In genomic region chr16:2816751-2817495, GRCh38 we compare ENCODE assay signal across 11 cellular contexts. TPM values are rescaled to one million over a fixed set of nuclear protein-coding genes. Genes with fewer than 3 reads are reported as not detected.
DNase-seq lines count a peak whose midpoint lies in the region; ATAC-seq and TF ChIP-seq lines count a peak whose summit lies in the region.
"Had no signal": no experiment of that assay in that cellular context is flagged by ENCODE, and none has a peak within 500 bp of the region (broad histone marks: within the 10 kb centered on the region; RNA-seq: fewer than 3 reads in every experiment).

PRSS21 (plus strand) TSS chr16:2817237; CDS start chr16:2817269, 32 bp downstream.

- H3K4me1 ChIP-seq in BLaER1 (peaks cover 39% of the 10 kb centered on the region), mucosa of descending colon (ENCODE audit: low read depth) (no peaks in the 10 kb centered on the region), gastroesophageal sphincter (no peaks in the 10 kb centered on the region), gastrocnemius medialis (peaks cover 0 to 5% of the 10 kb centered on the region in 2 donors)

- no peak within 1 kb of the TSS for H3K27ac Mint-ChIP-seq in activated naive CD4-positive, alpha-beta T cell treated with anti-CD3 and anti-CD28 coated beads, Interleukin-2, amount 10 ng/mL, durations not matched to agents 7 days and 5 days

- H3K4me3 ChIP-seq in BLaER1 (peak within 1 kb of the TSS; percentile 61), NB4 (ENCODE audit: low read depth, low read length) (peak within 1 kb of the TSS; percentile 69), mucosa of descending colon (no peak within 1 kb of the TSS), gastroesophageal sphincter (no peak within 1 kb of the TSS), gastrocnemius medialis (no peak within 1 kb of the TSS)

- H3K4me2 ChIP-seq in BLaER1 = peak within 1 kb of the TSS; percentile 71

- H3K9ac ChIP-seq in BLaER1 = peak within 1 kb of the TSS; percentile 67; the same call in 1 of the 2 replicates

- 0 out of 2 replicates have a peak, but pooled peaks cover 7% of the 10 kb centered on the region for H4K20me1 ChIP-seq in BLaER1

- CTCF ChIA-PET in activated naive CD4-positive, alpha-beta T cell treated with anti-CD3 and anti-CD28 coated beads, Interleukin-2, amount 10 ng/mL, durations not matched to agents 7 days and 5 days (lab: Charles Lee) = interaction anchor here (1.0 kb wide), 1 partner anchor 51 kb away, joined by 3 read pairs; no protein-coding TSS in a partner anchor

- H3K27me3 ChIP-seq in BLaER1 (no peaks in the 10 kb centered on the region), gastroesophageal sphincter (peaks cover 91% of the 10 kb centered on the region), gastrocnemius medialis (peaks cover 0 to 8% (median 3%) of the 10 kb centered on the region in 3 donors)

- H3K9me3 ChIP-seq in BLaER1 (no peaks in the 10 kb centered on the region), mucosa of descending colon (no peaks in the 10 kb centered on the region), gastroesophageal sphincter (no peaks in the 10 kb centered on the region), gastrocnemius medialis (no peaks in the 10 kb centered on the region)

- H3K27ac ChIP-seq in BLaER1 = peak within 1 kb of the TSS; percentile 74
- no peak within 1 kb of the TSS for H3K27ac ChIP-seq in gastroesophageal sphincter
- no peak within 1 kb of the TSS for H3K27ac ChIP-seq in gastrocnemius medialis
- H3K27ac ChIP-seq: HL-60 had no signal

- H3K27me3 Mint-ChIP-seq in activated naive CD4-positive, alpha-beta T cell treated with anti-CD3 and anti-CD28 coated beads, Interleukin-2, amount 10 ng/mL, durations not matched to agents 7 days and 5 days = peaks cover 7% of the 10 kb centered on the region

- 78 to 100% methylated on average over 3 of the region's 46 CpGs for WGBS in gastroesophageal sphincter (ENCODE audit: low coverage in 1 of 2), 2 donors

- no peak for TF ChIP-seq POLR2A in NB4 (IDR thresholded peaks at IDR 0.05; ENCODE audit: extremely low read depth, insufficient read length)
- TF ChIP-seq POLR2A in gastroesophageal sphincter (IDR thresholded peaks at IDR 0.05) = no peak
- TF ChIP-seq POLR2A in gastrocnemius medialis (IDR thresholded peaks at IDR 0.05) = no peak

- ATAC-seq in mucosa of descending colon = peak; percentile 47
- ATAC-seq in HG02610 (IDR thresholded peaks at IDR 0.05; ENCODE audit: unreplicated experiment) = no peak
- ATAC-seq in GM21515 (IDR thresholded peaks at IDR 0.05; ENCODE audit: unreplicated experiment) = no peak
- ATAC-seq in gastroesophageal sphincter = no peak
- ATAC-seq in gastrocnemius medialis = no peak

- no peaks in the 10 kb centered on the region for H3K4me1 Mint-ChIP-seq in activated naive CD4-positive, alpha-beta T cell treated with anti-CD3 and anti-CD28 coated beads, Interleukin-2, amount 10 ng/mL, durations not matched to agents 7 days and 5 days

- in situ Hi-C loops in gastrocnemius medialis (cut with MboI; ENCODE audit: low sequenced_read_pairs in 4 of 4) = no loop called here

- TF ChIP-seq CTCF in NB4 (IDR thresholded peaks at IDR 0.05; ENCODE audit: low read depth, low read length) (peak; percentile 35), mucosa of descending colon (IDR thresholded peaks at IDR 0.05) (no peak), gastroesophageal sphincter (IDR thresholded peaks at IDR 0.05) (peak in 1 of 4 experiments; percentile 11), gastrocnemius medialis (IDR thresholded peaks at IDR 0.05 in 4 of 5, conservative IDR thresholded peaks at IDR 0.05 in 1 of 5) (no peak)

- intact Hi-C loops in mucosa of descending colon (cut with DNase I, micrococcal nuclease) = no loop called here
- intact Hi-C loops in gastrocnemius medialis (cut with DNase I; ENCODE audit: low total_unique reads) = no loop called here

- H3K9me3 Mint-ChIP-seq in activated naive CD4-positive, alpha-beta T cell treated with anti-CD3 and anti-CD28 coated beads, Interleukin-2, amount 10 ng/mL, durations not matched to agents 7 days and 5 days = no peaks in the 10 kb centered on the region

- H3K4me3 Mint-ChIP-seq in activated naive CD4-positive, alpha-beta T cell treated with anti-CD3 and anti-CD28 coated beads, Interleukin-2, amount 10 ng/mL, durations not matched to agents 7 days and 5 days = no peak within 1 kb of the TSS

- H3K36me3 Mint-ChIP-seq in activated naive CD4-positive, alpha-beta T cell treated with anti-CD3 and anti-CD28 coated beads, Interleukin-2, amount 10 ng/mL, durations not matched to agents 7 days and 5 days = no peaks in the 10 kb centered on the region

- no peak for TF ChIP-seq EP300 in gastroesophageal sphincter (IDR thresholded peaks at IDR 0.05)

- DNase-seq in NB4 (ENCODE audit: low read depth) (peak; percentile 76), mucosa of descending colon (peak in 1 of 3 donors; percentile 32), gastrocnemius medialis (no peak)
- DNase-seq in activated naive CD4-positive, alpha-beta T cell treated with anti-CD3 and anti-CD28 coated beads, Interleukin-2, amount 10 ng/mL, durations not matched to agents 7 days and 5 days = peak; percentile 39
- DNase-seq: midbrain, NCI-H526 treated with DMSO at 0.1 percent for 48 hours had no signal

- H3K36me3 ChIP-seq in BLaER1 (no peaks in the 10 kb centered on the region), mucosa of descending colon (ENCODE audit: low read depth) (no peaks in the 10 kb centered on the region), gastroesophageal sphincter (no peaks in the 10 kb centered on the region), gastrocnemius medialis (no peaks in the 10 kb centered on the region)

RNA-seq across cellular contexts. Expression of gene PRSS21, which starts in this region (rescaled TPM):
- total RNA-seq in mucosa of descending colon (1 to 10 TPM in 1 of 3 donors, under 1 TPM in 2; 0.51 to 4.1 (median 0.58) TPM), gastroesophageal sphincter (not detected), gastrocnemius medialis (not detected)

Comparison
In these comparisons a context has a peak if more than half of its experiments do, and no peak if none do; other contexts are left out.
1. H3K4me3 ChIP-seq: peak in BLaER1 (single experiment) and NB4 (single experiment); none in mucosa of descending colon (single experiment), gastroesophageal sphincter (0 of 2) and gastrocnemius medialis (0 of 4).
2. DNase-seq: peak in NB4 (single experiment) and activated naive CD4-positive, alpha-beta T cell treated with anti-CD3 and anti-CD28 coated beads, Interleukin-2, amount 10 ng/mL, durations not matched to agents 7 days and 5 days (single experiment); none in gastrocnemius medialis (0 of 2).